In the genomic region with DNA sequence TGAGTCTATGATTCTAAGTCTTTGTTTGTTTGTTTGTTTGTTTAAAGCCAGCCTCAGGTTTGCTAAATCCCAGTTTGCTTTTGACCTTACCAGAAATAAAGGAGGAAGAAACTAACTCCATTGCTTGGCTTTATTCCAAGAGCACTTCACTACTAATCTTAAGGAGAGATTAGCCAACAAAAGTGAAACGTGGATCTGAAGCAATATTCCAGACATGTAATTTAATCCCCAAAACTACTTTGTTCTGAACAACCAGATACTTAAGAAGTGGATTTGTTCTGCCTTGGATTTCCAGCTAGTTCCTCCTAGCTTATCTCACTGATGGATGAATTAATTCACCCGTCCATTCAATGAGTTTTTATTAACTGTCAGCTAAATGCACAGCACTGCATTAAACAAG, we compare ENCODE assay signal across 14 cellular contexts. TPM values are rescaled to one million over a fixed set of nuclear protein-coding genes. Genes with fewer than 3 reads are reported as not detected.
DNase-seq lines count a peak whose midpoint lies in the region; ATAC-seq and TF ChIP-seq lines count a peak whose summit lies in the region.
"Had no signal": no experiment of that assay in that cellular context is flagged by ENCODE, and none has a peak within 500 bp of the region (broad histone marks: within the 10 kb centered on the region; RNA-seq: fewer than 3 reads in every experiment).

No MANE protein-coding gene starts in this region.

- H3K27me3 ChIP-seq in IMR-90 (ENCODE audit: control insufficient read depth, insufficient read depth, low read length) (peaks cover 5% of the 10 kb centered on the region), Panc1 (ENCODE audit: control insufficient read depth, insufficient read depth, low read length) (no peaks in the 10 kb centered on the region)
- H3K27me3 ChIP-seq in naive thymus-derived CD4-positive, alpha-beta T cell (ENCODE audit: control insufficient read depth in 2 of 2, insufficient read depth in 2 of 2, low read length in 2 of 2) = peaks cover 0 to 4% of the 10 kb centered on the region in 2 donors
- H3K27me3 ChIP-seq: MG63 had no signal

- H3K27ac ChIP-seq in IMR-90 (ENCODE audit: insufficient read depth, low read length) = no peak overlapping the region
- H3K27ac ChIP-seq in Panc1 (ENCODE audit: low read length) = peak overlapping the region; percentile 60; the same call in 1 of the 2 replicates
- no peak overlapping the region for H3K27ac ChIP-seq in naive thymus-derived CD4-positive, alpha-beta T cell (ENCODE audit: low read depth, low read length)

- no peak overlapping the region for H3K4me3 Mint-ChIP-seq in HFFc6
- H3K4me3 Mint-ChIP-seq in T-helper 2 cell treated with Interferon-gamma antibody and Interleukin-4, amounts not matched to agents 5 μg/mL and 100 μg/mL, for 36 hours = no peak overlapping the region
- no peak overlapping the region for H3K4me3 Mint-ChIP-seq in naive thymus-derived CD4-positive, alpha-beta T cell
- H3K4me3 Mint-ChIP-seq: central memory CD8-positive, alpha-beta T cell; endodermal cell; nephron had no signal

- peak; percentile 10 for DNase-seq in CD1c-positive myeloid dendritic cell (ENCODE audit: extremely low spot score)
- peak; percentile 36 for DNase-seq in IMR-90
- no peak for DNase-seq in Panc1 (ENCODE audit: low read depth, low spot score)
- peak; percentile 81 for DNase-seq in fibroblast of the aortic adventitia (ENCODE audit: low read depth)
- no peak for DNase-seq in HFFc6
- no peak for DNase-seq in T-helper 2 cell treated with Interferon-gamma antibody and Interleukin-4, amounts not matched to agents 5 μg/mL and 100 μg/mL, for 36 hours (ENCODE audit: low spot score)
- no peak for DNase-seq in NCI-H1930 (lab: John Stamatoyannopoulos, UW)
- no peak for DNase-seq in naive thymus-derived CD4-positive, alpha-beta T cell
- DNase-seq: activated T-cell treated with anti-CD3 and anti-CD28 coated beads, Interleukin-2, amount 50 U/mL, for 1 hour; endodermal cell; MG63; substantia nigra had no signal

- H2BK20ac ChIP-seq in IMR-90 (ENCODE audit: low read depth, low read length) = no peak overlapping the region

- no peaks in the 10 kb centered on the region for H3K36me3 ChIP-seq in IMR-90 (ENCODE audit: control insufficient read depth, insufficient read depth, low read length)
- H3K36me3 ChIP-seq in Panc1 (ENCODE audit: control insufficient read depth, insufficient read depth, low read length) = no peaks in the 10 kb centered on the region
- no peaks in the 10 kb centered on the region for H3K36me3 ChIP-seq in naive thymus-derived CD4-positive, alpha-beta T cell (ENCODE audit: control insufficient read depth in 2 of 3, insufficient read depth in 3 of 3, low read length in 3 of 3)
- H3K36me3 ChIP-seq: MG63 had no signal

- H3K4me3 ChIP-seq in IMR-90 (ENCODE audit: insufficient read depth, low read depth, low read length) (no peak overlapping the region), Panc1 (ENCODE audit: low read depth in 2 of 2, low read length in 2 of 2) (no peak overlapping the region), fibroblast of the aortic adventitia (ENCODE audit: low read depth, low read length) (no peak overlapping the region)
- no peak overlapping the region for H3K4me3 ChIP-seq in naive thymus-derived CD4-positive, alpha-beta T cell (ENCODE audit: low read length)
- H3K4me3 ChIP-seq: MG63 had no signal

- in situ Hi-C loops in IMR-90 (cut with MboI; ENCODE audit: low sequenced_read_pairs) (no loop called here), Panc1 (cut with HindIII; ENCODE audit: low pct_unique_long_range_greater_than_20kb, low sequenced_read_pairs) (no loop called here)

- no peak overlapping the region for H3K4me2 ChIP-seq in IMR-90 (ENCODE audit: low read depth, low read length)

- WGBS in IMR-90 (ENCODE audit: extremely low coverage in 2 of 2, insufficient read length in 1 of 2), 2 experiments = no CpG with 5 or more reads among the region's 2 CpGs

- no peaks in the 10 kb centered on the region for H3K36me3 Mint-ChIP-seq in HFFc6 (ENCODE audit: low read depth)
- H3K36me3 Mint-ChIP-seq in T-helper 2 cell treated with Interferon-gamma antibody and Interleukin-4, amounts not matched to agents 5 μg/mL and 100 μg/mL, for 36 hours (ENCODE audit: low read depth) = no peaks in the 10 kb centered on the region
- H3K36me3 Mint-ChIP-seq in naive thymus-derived CD4-positive, alpha-beta T cell = no peaks in the 10 kb centered on the region

- H3K27me3 Mint-ChIP-seq in HFFc6 (ENCODE audit: insufficient read depth) = no peaks in the 10 kb centered on the region
- H3K27me3 Mint-ChIP-seq in T-helper 2 cell treated with Interferon-gamma antibody and Interleukin-4, amounts not matched to agents 5 μg/mL and 100 μg/mL, for 36 hours (ENCODE audit: low read depth) = peaks cover 38% of the 10 kb centered on the region
- peaks cover 0 to 42% (median 6%) of the 10 kb centered on the region in 5 donors for H3K27me3 Mint-ChIP-seq in naive thymus-derived CD4-positive, alpha-beta T cell

- H3K9me1 ChIP-seq in IMR-90 (ENCODE audit: insufficient read depth, low read length) = no peaks in the 10 kb centered on the region

- TF ChIP-seq POLR2A in IMR-90 (IDR thresholded peaks at IDR 0.05; ENCODE audit: low read depth, low read length) = no peak

- H3K27ac Mint-ChIP-seq in HFFc6 = no peak overlapping the region
- H3K27ac Mint-ChIP-seq in T-helper 2 cell treated with Interferon-gamma antibody and Interleukin-4, amounts not matched to agents 5 μg/mL and 100 μg/mL, for 36 hours = no peak overlapping the region
- no peak overlapping the region for H3K27ac Mint-ChIP-seq in naive thymus-derived CD4-positive, alpha-beta T cell
- H3K27ac Mint-ChIP-seq: endodermal cell had no signal

- no peak overlapping the region for H3K4ac ChIP-seq in IMR-90 (ENCODE audit: low read depth, low read length)

- H3K9me3 ChIP-seq in IMR-90 (ENCODE audit: control insufficient read depth, insufficient read depth, low read length) (no peaks in the 10 kb centered on the region), Panc1 (ENCODE audit: control insufficient read depth, insufficient read depth, low read depth, low read length) (no peaks in the 10 kb centered on the region)
- no peaks in the 10 kb centered on the region for H3K9me3 ChIP-seq in naive thymus-derived CD4-positive, alpha-beta T cell (ENCODE audit: control insufficient read depth in 2 of 3, low read length in 3 of 3)
- H3K9me3 ChIP-seq: MG63 had no signal

- no peak overlapping the region for H2BK15ac ChIP-seq in IMR-90 (ENCODE audit: low read depth, low read length)

- BruUV-seq in IMR-90 (replicated peaks; lab: Mats Ljungman, UMichigan) (no TSS peak), Panc1 (replicated peaks; lab: Mats Ljungman, UMichigan) (no TSS peak)

- no peak overlapping the region for H4K8ac ChIP-seq in IMR-90 (ENCODE audit: low read depth in 2 of 2, low read length in 2 of 2)

- no peak for TF ChIP-seq CTCF in IMR-90 (conservative IDR thresholded peaks at IDR 0.05; ENCODE audit: low read depth, low read length)
- no peak for TF ChIP-seq CTCF in Panc1 (IDR thresholded peaks at IDR 0.05)
- no peak for TF ChIP-seq CTCF in fibroblast of the aortic adventitia (IDR thresholded peaks at IDR 0.05; ENCODE audit: insufficient read depth, low read length)
- no peak for TF ChIP-seq CTCF in HFFc6 (IDR thresholded peaks at IDR 0.05)

- dilution Hi-C loops in IMR-90 (cut with HindIII; ENCODE audit: low sequenced_read_pairs, unreplicated experiment) = no loop called here

- no peaks in the 10 kb centered on the region for H4K20me1 ChIP-seq in IMR-90 (ENCODE audit: insufficient read depth, low read length)

- no peak overlapping the region for H2BK5ac ChIP-seq in IMR-90 (ENCODE audit: low read depth, low read length, poor library complexity, severe bottlenecking)

- no peaks in the 10 kb centered on the region for H3K4me1 Mint-ChIP-seq in HFFc6 (ENCODE audit: low read depth)
- peaks cover 2% of the 10 kb centered on the region for H3K4me1 Mint-ChIP-seq in T-helper 2 cell treated with Interferon-gamma antibody and Interleukin-4, amounts not matched to agents 5 μg/mL and 100 μg/mL, for 36 hours (ENCODE audit: low read depth)
- H3K4me1 Mint-ChIP-seq in naive thymus-derived CD4-positive, alpha-beta T cell = peaks cover 0 to 2% (median 0%) of the 10 kb centered on the region in 7 donors
- H3K4me1 Mint-ChIP-seq: central memory CD8-positive, alpha-beta T cell had no signal

- no peak overlapping the region for H2BK120ac ChIP-seq in IMR-90 (ENCODE audit: low read depth, low read length)

- H2AK9ac ChIP-seq in IMR-90 (replicated peaks; ENCODE audit: low read depth, low read length, poor library complexity) = no peak overlapping the region

- no peak for TF ChIP-seq RAD21 in IMR-90 (IDR thresholded peaks at IDR 0.05; ENCODE audit: low read length)

- H3K14ac ChIP-seq in IMR-90 (replicated peaks; ENCODE audit: low read depth, low read length) = no peak overlapping the region

- H3K9me3 Mint-ChIP-seq in HFFc6 = no peaks in the 10 kb centered on the region
- H3K9me3 Mint-ChIP-seq in T-helper 2 cell treated with Interferon-gamma antibody and Interleukin-4, amounts not matched to agents 5 μg/mL and 100 μg/mL, for 36 hours = no peaks in the 10 kb centered on the region
- H3K9me3 Mint-ChIP-seq in naive thymus-derived CD4-positive, alpha-beta T cell = no peaks in the 10 kb centered on the region
- H3K9me3 Mint-ChIP-seq: central memory CD8-positive, alpha-beta T cell; endodermal cell; nephron had no signal

- intact Hi-C loops in IMR-90 (cut with micrococcal nuclease) (no loop called here), Panc1 (cut with micrococcal nuclease; ENCODE audit: unreplicated experiment) (no loop called here)
- intact Hi-C loops in naive thymus-derived CD4-positive, alpha-beta T cell (cut with micrococcal nuclease) = no loop called here

- no peak overlapping the region for H4K91ac ChIP-seq in IMR-90 (ENCODE audit: insufficient read depth, low read depth, low read length)

- H3K23ac ChIP-seq in IMR-90 (ENCODE audit: low read depth, low read length) = no peak overlapping the region

- no peak overlapping the region for H2AK5ac ChIP-seq in IMR-90 (ENCODE audit: low read depth, low read length)

- H3K18ac ChIP-seq in IMR-90 (ENCODE audit: low read depth, low read length) = no peak overlapping the region

- CTCF ChIA-PET in IMR-90 (lab: Yijun Ruan, JAX) = no interaction called here
- CTCF ChIA-PET in Panc1 (lab: Charles Lee) = no interaction called here
- CTCF ChIA-PET in naive thymus-derived CD4-positive, alpha-beta T cell (lab: Charles Lee) = no interaction called here

- H3K4me1 ChIP-seq in IMR-90 (ENCODE audit: control insufficient read depth, insufficient read depth, low read length) (no peaks in the 10 kb centered on the region), Panc1 (ENCODE audit: control insufficient read depth, insufficient read depth, low read length) (peaks cover 19% of the 10 kb centered on the region; the same call in 1 of the 2 replicates)
- H3K4me1 ChIP-seq in naive thymus-derived CD4-positive, alpha-beta T cell (ENCODE audit: control insufficient read depth in 2 of 2, insufficient read depth in 2 of 2, low read length in 2 of 2) = no peaks in the 10 kb centered on the region

- no peak overlapping the region for H2AFZ ChIP-seq in IMR-90 (replicated peaks; ENCODE audit: low read length, poor library complexity)

- H3K79me1 ChIP-seq in IMR-90 (ENCODE audit: low read depth in 1 of 2, low read length in 2 of 2) = no peaks in the 10 kb centered on the region

- no peak overlapping the region for H3K56ac ChIP-seq in IMR-90 (ENCODE audit: extremely low read depth, insufficient read depth, low read length)

- H4K5ac ChIP-seq in IMR-90 (ENCODE audit: low read depth, low read length) = no peak overlapping the region

- POLR2A ChIA-PET in IMR-90 (lab: Charles Lee; ENCODE audit: unreplicated experiment) = no interaction called here
- POLR2A ChIA-PET in Panc1 (lab: Charles Lee) = no interaction called here
- POLR2A ChIA-PET in naive thymus-derived CD4-positive, alpha-beta T cell (lab: Charles Lee) = no interaction called here

- ATAC-seq in IMR-90 (ENCODE audit: low read depth) (no peak), Panc1 (no peak)
- no peak for ATAC-seq in naive thymus-derived CD4-positive, alpha-beta T cell

- no peak overlapping the region for H3K9ac ChIP-seq in IMR-90 (ENCODE audit: low read depth, low read length)

RNA-seq across cellular contexts. Expression of a gene that starts 15.9 kb away (rescaled TPM):
- total RNA-seq in IMR-90 (2012; rRNA removed) (36.4 and 55.8 TPM in 2 replicates), Panc1 (2021; ENCODE audit: unreplicated experiment) (41.1 TPM), fibroblast of the aortic adventitia (ENCODE audit: low replicate concordance) (57.9 and 115 TPM in 2 replicates)
- 4.5 and 5.0 TPM in 2 replicates for polyA plus RNA-seq in IMR-90 (2012; rRNA removed)
- polyA plus RNA-seq in IMR-90 (2012; cell fraction: cytosol; rRNA removed) = 0.68 and 1.4 TPM in 2 replicates
- polyA plus RNA-seq in IMR-90 (2012; cell fraction: nucleus; rRNA removed; ENCODE audit: low replicate concordance) = 1.5 and 15.4 TPM in 2 replicates
- 9.2 TPM for polyA plus RNA-seq in Panc1 (2012; ENCODE audit: insufficient read length)
- total RNA-seq in HFFc6 (2021; fragmentation: NEBNext Ultra II Directional; extraction: Animal tissue kit (Norgen Biotek cat#: 25700)) = 10 to 100 TPM; 22.1 to 26.7 (median 25.2) TPM
- 10 to 100 TPM; 56.1 to 90.1 (median 64.4) TPM for total RNA-seq in naive thymus-derived CD4-positive, alpha-beta T cell
- 10 to 100 TPM; 39.1 to 50.2 TPM for polyA plus RNA-seq in naive thymus-derived CD4-positive, alpha-beta T cell

RNA-seq across cellular contexts. Expression of a gene that starts 56.7 kb away (rescaled TPM):
- total RNA-seq in IMR-90 (2012; rRNA removed) (36.7 and 64.5 TPM in 2 replicates), Panc1 (2021; ENCODE audit: unreplicated experiment) (62.0 TPM), fibroblast of the aortic adventitia (ENCODE audit: low replicate concordance) (30.0 and 77.5 TPM in 2 replicates)
- 17.8 and 20.7 TPM in 2 replicates for polyA plus RNA-seq in IMR-90 (2012; rRNA removed)
- 6.5 and 7.6 TPM in 2 replicates for polyA plus RNA-seq in IMR-90 (2012; cell fraction: cytosol; rRNA removed)
- polyA plus RNA-seq in IMR-90 (2012; cell fraction: nucleus; rRNA removed; ENCODE audit: low replicate concordance) = 2.7 and 13.1 TPM in 2 replicates
- 42.8 TPM for polyA plus RNA-seq in Panc1 (2012; ENCODE audit: insufficient read length)
- total RNA-seq in HFFc6 (2021; fragmentation: NEBNext Ultra II Directional; extraction: Animal tissue kit (Norgen Biotek cat#: 25700)) = 10 to 100 TPM; 39.6 to 51.8 (median 48.9) TPM
- total RNA-seq in naive thymus-derived CD4-positive, alpha-beta T cell = 10 to 100 TPM; 47.4 to 88.6 (median 59.5) TPM
- 10 to 100 TPM; 58.5 to 74.3 TPM for polyA plus RNA-seq in naive thymus-derived CD4-positive, alpha-beta T cell

Comparison
In these comparisons a context has a peak if more than half of its experiments do, and no peak if none do; other contexts are left out.
1. DNase-seq: peak in CD1c-positive myeloid dendritic cell (single experiment), IMR-90 (single experiment) and fibroblast of the aortic adventitia (single experiment); none in Panc1 (single experiment), HFFc6 (single experiment), T-helper 2 cell treated with Interferon-gamma antibody and Interleukin-4, amounts not matched to agents 5 μg/mL and 100 μg/mL, for 36 hours (single experiment), NCI-H1930 (0 of 2) and naive thymus-derived CD4-positive, alpha-beta T cell (0 of 9).